In genomic region chr16:4513881-4514280, GRCh38 we compare ENCODE assay signal across 12 cellular contexts. TPM values are rescaled to one million over a fixed set of nuclear protein-coding genes. Genes with fewer than 3 reads are reported as not detected.
DNase-seq lines count a peak whose midpoint lies in the region; ATAC-seq and FAIRE-seq lines count a peak whose summit lies in the region.
"Had no signal": no experiment of that assay in that cellular context is flagged by ENCODE, and none has a peak within 500 bp of the region (broad histone marks: within the 10 kb centered on the region; RNA-seq: fewer than 3 reads in every experiment).

No MANE protein-coding gene starts in this region.

- no peaks in the 10 kb centered on the region for H3K27me3 ChIP-seq in CD4-positive, alpha-beta memory T cell (ENCODE audit: insufficient read depth, low read length)
- no peaks in the 10 kb centered on the region for H3K27me3 ChIP-seq in naive thymus-derived CD4-positive, alpha-beta T cell (ENCODE audit: control insufficient read depth in 2 of 2, insufficient read depth in 2 of 2, low read length in 2 of 2)

- H3K27me3 Mint-ChIP-seq in CD4-positive, alpha-beta memory T cell = no peaks in the 10 kb centered on the region
- H3K27me3 Mint-ChIP-seq in activated CD8-positive, alpha-beta T cell treated with anti-CD3 and anti-CD28 coated beads, Interleukin-2, amount 10 ng/mL, durations not matched to agents 7 days and 5 days (ENCODE audit: low read depth) = no peaks in the 10 kb centered on the region
- no peaks in the 10 kb centered on the region for H3K27me3 Mint-ChIP-seq in naive thymus-derived CD4-positive, alpha-beta T cell
- H3K27me3 Mint-ChIP-seq: activated naive CD8-positive, alpha-beta T cell had no signal

- H3K4me3 ChIP-seq in CD4-positive, alpha-beta memory T cell (ENCODE audit: low read length in 2 of 2) = no peak overlapping the region
- no peak overlapping the region for H3K4me3 ChIP-seq in naive thymus-derived CD4-positive, alpha-beta T cell (ENCODE audit: low read length)

- POLR2A ChIA-PET in CD4-positive, alpha-beta memory T cell (lab: Charles Lee; ENCODE audit: partially characterized antibody) = interaction anchor here (1.2 to 2.5 kb wide), 7 partner anchors 8 to 102 kb away, joined by 4 to 37 read pairs (median 6); partner anchors contain the start of genes CDIP1 and HMOX2
- POLR2A ChIA-PET in activated CD8-positive, alpha-beta T cell treated with anti-CD3 and anti-CD28 coated beads, Interleukin-2, amount 10 ng/mL, durations not matched to agents 7 days and 5 days (lab: Charles Lee) = interaction anchor here (1.0 to 1.7 kb wide), 3 partner anchors 8 to 39 kb away, joined by 3 to 13 read pairs (median 5); partner anchors contain the start of genes CDIP1 and NMRAL1
- POLR2A ChIA-PET in naive thymus-derived CD4-positive, alpha-beta T cell (lab: Charles Lee) = interaction anchor here (1.0 to 2.1 kb wide), 4 partner anchors 9 to 37 kb away, joined by 3 to 9 read pairs (median 4); no protein-coding TSS in a partner anchor

- H3K4me3 Mint-ChIP-seq in CD4-positive, alpha-beta memory T cell = peak overlapping the region in 2 of 8 donors; percentile 12 to 20
- H3K4me3 Mint-ChIP-seq in activated CD8-positive, alpha-beta T cell treated with anti-CD3 and anti-CD28 coated beads, Interleukin-2, amount 10 ng/mL, durations not matched to agents 7 days and 5 days = no peak overlapping the region
- peak overlapping the region in 2 of 10 donors; percentile 43 to 71 for H3K4me3 Mint-ChIP-seq in naive thymus-derived CD4-positive, alpha-beta T cell
- H3K4me3 Mint-ChIP-seq: activated naive CD8-positive, alpha-beta T cell had no signal

- no peak for DNase-seq in CD4-positive, alpha-beta memory T cell
- no peak for DNase-seq in activated CD8-positive, alpha-beta T cell treated with anti-CD3 and anti-CD28 coated beads, Interleukin-2, amount 10 ng/mL, durations not matched to agents 7 days and 5 days
- DNase-seq in naive thymus-derived CD4-positive, alpha-beta T cell = no peak
- no peak for DNase-seq in activated effector memory CD4-positive, alpha-beta T cell treated with Interleukin-2 at 50 U/mL for 16 hours
- no peak for DNase-seq in frontal cortex (ENCODE audit: low spot score in 2 of 2)
- DNase-seq: NCI-H2029 treated with DMSO at 0.1 percent for 48 hours; stimulated activated CD4-positive, alpha-beta T cell treated with anti-CD3 and anti-CD28 coated beads, Interleukin-4, amount 100 ng/mL, for 24 hours had no signal

- intact Hi-C loops in CD4-positive, alpha-beta memory T cell (cut with micrococcal nuclease) = no loop called here
- intact Hi-C loops in naive thymus-derived CD4-positive, alpha-beta T cell (cut with micrococcal nuclease) = loop anchor here in 1 of 2 donors (10.0 kb wide), 1 partner anchor 441 kb away; the partner anchor contains the start of gene SEC14L5

- peak overlapping the region; percentile 78 to 95 (median 93) for H3K27ac Mint-ChIP-seq in CD4-positive, alpha-beta memory T cell
- peak overlapping the region; percentile 97 for H3K27ac Mint-ChIP-seq in activated CD8-positive, alpha-beta T cell treated with anti-CD3 and anti-CD28 coated beads, Interleukin-2, amount 10 ng/mL, durations not matched to agents 7 days and 5 days
- peak overlapping the region in 7 of 9 donors; percentile 77 to 95 (median 89) for H3K27ac Mint-ChIP-seq in naive thymus-derived CD4-positive, alpha-beta T cell

- peaks cover 33 to 70% (median 49%) of the 10 kb centered on the region in 4 donors for H3K4me1 Mint-ChIP-seq in CD4-positive, alpha-beta memory T cell
- peaks cover 73% of the 10 kb centered on the region for H3K4me1 Mint-ChIP-seq in activated CD8-positive, alpha-beta T cell treated with anti-CD3 and anti-CD28 coated beads, Interleukin-2, amount 10 ng/mL, durations not matched to agents 7 days and 5 days (ENCODE audit: low read depth)
- peaks cover 40 to 67% (median 49%) of the 10 kb centered on the region in 7 donors for H3K4me1 Mint-ChIP-seq in naive thymus-derived CD4-positive, alpha-beta T cell

- H3K27ac ChIP-seq in CD4-positive, alpha-beta memory T cell (ENCODE audit: low read depth, low read length) = peak overlapping the region; percentile 50
- H3K27ac ChIP-seq in naive thymus-derived CD4-positive, alpha-beta T cell (ENCODE audit: low read depth, low read length) = peak overlapping the region; percentile 63
- H3K27ac ChIP-seq: VCaP had no signal

- peaks cover 27 to 48% of the 10 kb centered on the region in 2 donors for H3K36me3 Mint-ChIP-seq in CD4-positive, alpha-beta memory T cell
- peaks cover 58% of the 10 kb centered on the region for H3K36me3 Mint-ChIP-seq in activated CD8-positive, alpha-beta T cell treated with anti-CD3 and anti-CD28 coated beads, Interleukin-2, amount 10 ng/mL, durations not matched to agents 7 days and 5 days (ENCODE audit: low read depth)
- H3K36me3 Mint-ChIP-seq in naive thymus-derived CD4-positive, alpha-beta T cell = peaks cover 4 to 27% (median 13%) of the 10 kb centered on the region in 5 donors
- H3K36me3 Mint-ChIP-seq: activated naive CD8-positive, alpha-beta T cell had no signal

- no peak for ATAC-seq in activated CD8-positive, alpha-beta T cell treated with anti-CD3 and anti-CD28 coated beads, Interleukin-2, amount 10 ng/mL, durations not matched to agents 7 days and 5 days
- ATAC-seq in naive thymus-derived CD4-positive, alpha-beta T cell = no peak
- no peak for ATAC-seq in GM19395 (IDR thresholded peaks at IDR 0.05; ENCODE audit: unreplicated experiment)
- ATAC-seq: Panc1 had no signal

- CTCF ChIA-PET in CD4-positive, alpha-beta memory T cell (lab: Charles Lee; ENCODE audit: partially characterized antibody) = interaction anchor here (1.4 to 2.2 kb wide), 6 partner anchors 8 to 72 kb away, joined by 3 to 14 read pairs (median 6); no protein-coding TSS in a partner anchor
- CTCF ChIA-PET in activated CD8-positive, alpha-beta T cell treated with anti-CD3 and anti-CD28 coated beads, Interleukin-2, amount 10 ng/mL, durations not matched to agents 7 days and 5 days (lab: Charles Lee) = interaction anchor here (1.4 to 6.0 kb wide), 6 partner anchors 8 to 110 kb away, joined by 4 to 86 read pairs (median 5); partner anchors contain the start of gene MGRN1
- CTCF ChIA-PET in naive thymus-derived CD4-positive, alpha-beta T cell (lab: Charles Lee) = interaction anchor here (0.9 to 3.1 kb wide), 3 partner anchors 8 to 21 kb away, joined by 3 to 15 read pairs (median 3); no protein-coding TSS in a partner anchor

- no peaks in the 10 kb centered on the region for H3K9me3 Mint-ChIP-seq in CD4-positive, alpha-beta memory T cell
- no peaks in the 10 kb centered on the region for H3K9me3 Mint-ChIP-seq in activated CD8-positive, alpha-beta T cell treated with anti-CD3 and anti-CD28 coated beads, Interleukin-2, amount 10 ng/mL, durations not matched to agents 7 days and 5 days (ENCODE audit: insufficient read depth)
- no peaks in the 10 kb centered on the region for H3K9me3 Mint-ChIP-seq in naive thymus-derived CD4-positive, alpha-beta T cell

- FAIRE-seq in frontal cortex (lab: Jason Lieb, UNC) = no peak

- H3K4me1 ChIP-seq in CD4-positive, alpha-beta memory T cell (ENCODE audit: insufficient read depth, low read length) = peaks cover 39% of the 10 kb centered on the region
- H3K4me1 ChIP-seq in naive thymus-derived CD4-positive, alpha-beta T cell (ENCODE audit: control insufficient read depth in 2 of 2, insufficient read depth in 2 of 2, low read length in 2 of 2) = peaks cover 24 to 30% of the 10 kb centered on the region in 2 donors

- no peaks in the 10 kb centered on the region for H3K9me3 ChIP-seq in CD4-positive, alpha-beta memory T cell (ENCODE audit: control insufficient read depth in 1 of 2, low read length in 2 of 2)
- H3K9me3 ChIP-seq in naive thymus-derived CD4-positive, alpha-beta T cell (ENCODE audit: control insufficient read depth in 2 of 3, low read length in 3 of 3) = no peaks in the 10 kb centered on the region

- H3K36me3 ChIP-seq in CD4-positive, alpha-beta memory T cell (ENCODE audit: insufficient read depth, low read length) = peaks cover 36% of the 10 kb centered on the region
- peaks cover 11 to 51% (median 12%) of the 10 kb centered on the region in 3 experiments for H3K36me3 ChIP-seq in naive thymus-derived CD4-positive, alpha-beta T cell (ENCODE audit: control insufficient read depth in 2 of 3, insufficient read depth in 3 of 3, low read length in 3 of 3)

RNA-seq across cellular contexts. Expression of gene CDIP1, which starts 24.7 kb away (rescaled TPM):
- 10 to 100 TPM; 19.0 to 21.1 TPM for total RNA-seq in CD4-positive, alpha-beta memory T cell
- polyA plus RNA-seq in CD4-positive, alpha-beta memory T cell = 10 to 100 TPM; 10.2 to 15.7 TPM
- total RNA-seq in activated CD8-positive, alpha-beta T cell treated with anti-CD3 and anti-CD28 coated beads, Interleukin-2, amount 10 ng/mL, durations not matched to agents 7 days and 5 days = 10 to 100 TPM; 44.0 to 48.7 TPM
- 10 to 100 TPM; 28.1 to 41.1 (median 31.0) TPM for total RNA-seq in naive thymus-derived CD4-positive, alpha-beta T cell
- 10 to 100 TPM; 28.3 to 33.4 TPM for polyA plus RNA-seq in naive thymus-derived CD4-positive, alpha-beta T cell
- 9.8 TPM for total RNA-seq in frontal cortex

RNA-seq across cellular contexts. Expression of gene HMOX2, which starts 37.7 kb away (rescaled TPM):
- 10 to 100 TPM; 64.1 to 72.4 TPM for total RNA-seq in CD4-positive, alpha-beta memory T cell
- polyA plus RNA-seq in CD4-positive, alpha-beta memory T cell = 100 to 1,000 TPM; 164 to 206 TPM
- total RNA-seq in activated CD8-positive, alpha-beta T cell treated with anti-CD3 and anti-CD28 coated beads, Interleukin-2, amount 10 ng/mL, durations not matched to agents 7 days and 5 days = 10 to 100 TPM; 92.6 to 97.4 TPM
- 10 to 100 TPM; 44.6 to 84.9 (median 61.0) TPM for total RNA-seq in naive thymus-derived CD4-positive, alpha-beta T cell
- 100 to 1,000 TPM; 127 to 163 TPM for polyA plus RNA-seq in naive thymus-derived CD4-positive, alpha-beta T cell
- total RNA-seq in frontal cortex = 39.5 TPM

RNA-seq across cellular contexts. Expression of gene NMRAL1, which starts 39.5 kb away (rescaled TPM):
- 10 to 100 TPM; 61.6 to 61.8 TPM for total RNA-seq in CD4-positive, alpha-beta memory T cell
- 10 to 100 TPM; 55.1 to 65.7 TPM for polyA plus RNA-seq in CD4-positive, alpha-beta memory T cell
- total RNA-seq in activated CD8-positive, alpha-beta T cell treated with anti-CD3 and anti-CD28 coated beads, Interleukin-2, amount 10 ng/mL, durations not matched to agents 7 days and 5 days = 10 to 100 TPM; 53.6 to 55.6 TPM
- 10 to 100 TPM; 34.2 to 72.7 (median 58.1) TPM for total RNA-seq in naive thymus-derived CD4-positive, alpha-beta T cell
- polyA plus RNA-seq in naive thymus-derived CD4-positive, alpha-beta T cell = 10 to 100 TPM; 61.3 to 81.8 TPM
- 62.0 TPM for total RNA-seq in frontal cortex

RNA-seq across cellular contexts. Expression of gene C16orf96, which starts 42.3 kb away (rescaled TPM):
- under 1 TPM; 0.29 to 0.33 TPM for total RNA-seq in CD4-positive, alpha-beta memory T cell
- not detected for polyA plus RNA-seq in CD4-positive, alpha-beta memory T cell
- total RNA-seq in activated CD8-positive, alpha-beta T cell treated with anti-CD3 and anti-CD28 coated beads, Interleukin-2, amount 10 ng/mL, durations not matched to agents 7 days and 5 days = under 1 TPM; 0.13 TPM
- total RNA-seq in naive thymus-derived CD4-positive, alpha-beta T cell = under 1 TPM; 0.17 to 0.70 (median 0.64) TPM
- polyA plus RNA-seq in naive thymus-derived CD4-positive, alpha-beta T cell = not detected
- 0.41 TPM for total RNA-seq in frontal cortex
- total RNA-seq: HT1080 had no signal
